Comparison of ENCODE assay signal across 17 cellular contexts in genomic region chr12:94754653-94755052, GRCh38.
DNase-seq lines count a peak whose midpoint lies in the region; ATAC-seq and TF ChIP-seq lines count a peak whose summit lies in the region.
"Had no signal": no experiment of that assay in that cellular context is flagged by ENCODE, and none has a peak within 500 bp of the region (broad histone marks: within the 10 kb centered on the region; RNA-seq: fewer than 3 reads in every experiment).

No MANE protein-coding gene starts in this region.

- no peak overlapping the region for H2BK20ac ChIP-seq in H9 (ENCODE audit: low read depth, low read length, poor library complexity, severe bottlenecking)

- DNase-seq in H9 (no peak), adipocyte (ENCODE audit: low read depth) (peak; percentile 12), foreskin fibroblast (peak in 1 of 2 donors; percentile 45), cerebellar cortex (ENCODE audit: low spot score) (no peak), NCI-H2029 treated with DMSO at 0.1 percent for 48 hours (lab: John Stamatoyannopoulos, UW) (no peak)
- DNase-seq: activated CD4-positive, alpha-beta T cell treated with anti-CD3 and anti-CD28 coated beads, Interleukin-2, amount 10 ng/mL, durations not matched to agents 7 days and 5 days; activated T-cell treated with anti-CD3 and anti-CD28 coated beads, Interleukin-2, amount 50 U/mL, for 4 hours; MG63; midbrain; NCI-H2081 treated with DMSO at 0.1 percent for 48 hours; NCI-H69; SHP77; stimulated activated CD4-positive, alpha-beta T cell treated with anti-CD3 and anti-CD28 coated beads, Interleukin-12 subunit alpha, Interleukin-12 subunit beta, amount 100 ng/mL, for 4 hours had no signal

- H3K27ac Mint-ChIP-seq in H9, result no peak overlapping the region
- H3K27ac Mint-ChIP-seq: activated CD4-positive, alpha-beta T cell treated with anti-CD3 and anti-CD28 coated beads, Interleukin-2, amount 10 ng/mL, durations not matched to agents 7 days and 5 days; dendritic cell treated with granulocyte-macrophage colony-stimulating factor and Interleukin-4, amounts not matched to agents 40 ng/mL and 50 ng/mL, for 4 days had no signal

- H4K5ac ChIP-seq in H9 (ENCODE audit: insufficient read length, low read depth, low read length), result no peak overlapping the region

- no peak overlapping the region for H3K4me2 ChIP-seq in H9 (ENCODE audit: insufficient read depth, insufficient read length, low read length)

- no peak overlapping the region for H2BK5ac ChIP-seq in H9 (ENCODE audit: insufficient read length, low read length)

- no peak overlapping the region for H3K18ac ChIP-seq in H9 (ENCODE audit: insufficient read length, low read depth, low read length)

- H3K27ac ChIP-seq in 22Rv1, result no peak overlapping the region
- H3K27ac ChIP-seq in H9 (ENCODE audit: insufficient read length, low read depth, low read length), result no peak overlapping the region

- H3K4ac ChIP-seq in H9 (ENCODE audit: low read depth, low read length), result no peak overlapping the region

- H3K9ac ChIP-seq in H9 (ENCODE audit: extremely low read depth, insufficient read length, low read length) (no peak overlapping the region), adipocyte (ENCODE audit: low read length) (no peak overlapping the region)

- no peak overlapping the region for H4K91ac ChIP-seq in H9 (ENCODE audit: insufficient read length, low read depth, low read length)

- no peak overlapping the region for H3K14ac ChIP-seq in H9 (ENCODE audit: insufficient read depth, low read length)

- H3T11ph ChIP-seq in H9 (ENCODE audit: low read length), result no peak overlapping the region

- no peak overlapping the region for H2BK15ac ChIP-seq in H9 (ENCODE audit: low read depth, low read length)

- H3K4me1 Mint-ChIP-seq in H9, result no peaks in the 10 kb centered on the region
- H3K4me1 Mint-ChIP-seq: activated CD4-positive, alpha-beta T cell treated with anti-CD3 and anti-CD28 coated beads, Interleukin-2, amount 10 ng/mL, durations not matched to agents 7 days and 5 days had no signal

- H3K36me3 Mint-ChIP-seq in H9 (ENCODE audit: insufficient read depth in 1 of 3, low read depth in 3 of 3), result no peaks in the 10 kb centered on the region

- H3K56ac ChIP-seq in H9 (ENCODE audit: insufficient read length, low read depth, low read length), result no peak overlapping the region

- H3K4me3 Mint-ChIP-seq in H9, result no peak overlapping the region
- H3K4me3 Mint-ChIP-seq: activated CD4-positive, alpha-beta T cell treated with anti-CD3 and anti-CD28 coated beads, Interleukin-2, amount 10 ng/mL, durations not matched to agents 7 days and 5 days; activated T-cell treated with anti-CD3 and anti-CD28 coated beads, Interleukin-2, amount 50 U/mL, for 4 hours; dendritic cell treated with granulocyte-macrophage colony-stimulating factor and Interleukin-4, amounts not matched to agents 40 ng/mL and 50 ng/mL, for 4 days had no signal

- H3K79me2 ChIP-seq in H9 (ENCODE audit: insufficient read depth, low read length), result no peaks in the 10 kb centered on the region

- no peaks in the 10 kb centered on the region for H3K79me1 ChIP-seq in H9 (ENCODE audit: insufficient read depth, low read depth, low read length, poor library complexity, severe bottlenecking)

- H2BK12ac ChIP-seq in H9 (ENCODE audit: insufficient read length, low read depth, low read length), result no peak overlapping the region

- peaks cover 1% of the 10 kb centered on the region for H3K27me3 Mint-ChIP-seq in H9 (ENCODE audit: low read depth)

- no peaks in the 10 kb centered on the region for H3K36me3 ChIP-seq in adipocyte (ENCODE audit: control insufficient read depth, insufficient read depth, low read length, severe bottlenecking)
- H3K36me3 ChIP-seq: MG63 had no signal

- H3K23ac ChIP-seq in H9 (ENCODE audit: insufficient read length, low read depth, low read length), result no peak overlapping the region

- no peaks in the 10 kb centered on the region for H3K9me3 Mint-ChIP-seq in H9
- H3K9me3 Mint-ChIP-seq: activated CD4-positive, alpha-beta T cell treated with anti-CD3 and anti-CD28 coated beads, Interleukin-2, amount 10 ng/mL, durations not matched to agents 7 days and 5 days; activated T-cell treated with anti-CD3 and anti-CD28 coated beads, Interleukin-2, amount 50 U/mL, for 4 hours; dendritic cell treated with granulocyte-macrophage colony-stimulating factor and Interleukin-4, amounts not matched to agents 40 ng/mL and 50 ng/mL, for 4 days had no signal

- no peaks in the 10 kb centered on the region for H4K20me1 ChIP-seq in H9 (ENCODE audit: control insufficient read depth, insufficient read depth, insufficient read length)

- no peaks in the 10 kb centered on the region for H3K23me2 ChIP-seq in H9 (ENCODE audit: insufficient read length, low read depth, low read length, poor library complexity, severe bottlenecking)

- ATAC-seq in GM21619 (IDR thresholded peaks at IDR 0.05; ENCODE audit: unreplicated experiment), result no peak
- ATAC-seq in GM19467 (IDR thresholded peaks at IDR 0.05; ENCODE audit: unreplicated experiment), result no peak
- ATAC-seq: activated T-cell treated with anti-CD3 and anti-CD28 coated beads, Interleukin-2, amount 50 U/mL, for 4 hours had no signal

- H3K4me1 ChIP-seq in H9 (ENCODE audit: insufficient read depth, low read length) (no peaks in the 10 kb centered on the region), adipocyte (ENCODE audit: control insufficient read depth, insufficient read depth, low read length) (peaks cover 4% of the 10 kb centered on the region)

- no peak overlapping the region for H2AFZ ChIP-seq in H9 (ENCODE audit: low read length)

- H2BK120ac ChIP-seq in H9 (ENCODE audit: low read depth, low read length, poor library complexity, severe bottlenecking), result no peak overlapping the region

- H3K9me3 ChIP-seq in H9 (ENCODE audit: control insufficient read depth, low read depth, low read length) (no peaks in the 10 kb centered on the region), adipocyte (ENCODE audit: control insufficient read depth, low read length) (no peaks in the 10 kb centered on the region)
- H3K9me3 ChIP-seq: MG63 had no signal

- TF ChIP-seq CTCF in 22Rv1 (IDR thresholded peaks at IDR 0.05), result peak; percentile 52
- peak; percentile 33; the same call in 1 of the 3 replicates for TF ChIP-seq CTCF in H9 (conservative IDR thresholded peaks at IDR 0.05)
- TF ChIP-seq CTCF in foreskin fibroblast (IDR thresholded peaks at IDR 0.05; ENCODE audit: low read depth, low read length), result peak; percentile 3

- H2AK5ac ChIP-seq in H9 (ENCODE audit: insufficient read length, low read length), result no peak overlapping the region

- no peak overlapping the region for H3K4me3 ChIP-seq in adipocyte (ENCODE audit: low read length)
- no peak overlapping the region for H3K4me3 ChIP-seq in foreskin fibroblast (ENCODE audit: low read depth in 1 of 2, low read length in 2 of 2)
- H3K4me3 ChIP-seq: MG63 had no signal

- H4K8ac ChIP-seq in H9 (replicated peaks; ENCODE audit: insufficient read length, low read depth, low read length), result no peak overlapping the region

- no peaks in the 10 kb centered on the region for H3K27me3 ChIP-seq in H9 (ENCODE audit: insufficient read depth, low read length)
- peaks cover 15% of the 10 kb centered on the region for H3K27me3 ChIP-seq in adipocyte (replicated peaks; ENCODE audit: control insufficient read depth, insufficient read depth, low read length)
- H3K27me3 ChIP-seq: MG63 had no signal
